ENCODE assay signal across 1 cellular context in the genomic region with DNA sequence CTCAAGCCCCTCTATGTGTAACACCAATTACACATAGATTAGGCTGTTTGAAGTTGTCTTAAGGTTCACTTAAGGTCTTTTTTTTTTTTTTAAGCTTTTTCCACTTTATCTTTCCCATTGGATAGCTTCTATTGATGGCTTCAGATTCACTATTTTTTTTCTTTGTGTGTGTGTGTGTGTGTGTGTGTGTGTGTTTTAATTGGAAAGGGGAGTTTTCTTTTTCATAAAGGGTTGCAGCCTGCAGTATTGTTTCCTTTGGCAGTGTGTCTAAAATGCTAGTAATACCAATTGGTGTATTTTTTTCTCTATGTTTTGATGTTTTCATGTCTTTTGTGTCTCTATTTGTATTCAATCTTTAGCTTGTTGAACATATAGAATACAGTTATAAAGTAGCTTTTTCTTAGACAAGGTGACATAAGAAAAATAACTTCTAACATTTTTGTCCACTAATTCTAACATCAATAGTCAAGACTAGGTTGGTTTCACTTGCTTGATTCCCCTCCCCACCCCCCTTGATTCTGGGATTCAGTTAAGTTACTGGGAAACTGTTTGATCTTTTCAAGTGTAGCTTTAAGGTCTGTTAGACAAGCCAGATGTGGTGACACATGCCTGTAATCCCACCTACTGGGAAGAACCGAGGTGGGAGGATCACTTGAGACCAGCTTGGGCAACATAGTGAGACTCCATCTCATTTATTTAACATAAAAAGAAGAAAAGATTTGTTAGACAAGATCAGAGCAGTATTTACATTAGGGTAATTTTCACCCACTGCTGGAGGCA.
TF ChIP-seq lines count a peak whose summit lies in the region.

No MANE protein-coding gene starts in this region.

TF ChIP-seq in SK-N-SH, 30 proteins besides CTCF, POLR2A, EP300 and RAD21 (continued from another document):
- TF ChIP-seq SIN3A (IDR thresholded peaks at IDR 0.05; ENCODE audit: borderline replicate concordance, low read depth, low read length) (no peak), GABPA (IDR thresholded peaks at IDR 0.05; ENCODE audit: low read depth) (no peak)
TF ChIP-seq in SK-N-SH: peak in this region for 0.
